11 cellular contexts compared by ENCODE assay signal in the genomic region with DNA sequence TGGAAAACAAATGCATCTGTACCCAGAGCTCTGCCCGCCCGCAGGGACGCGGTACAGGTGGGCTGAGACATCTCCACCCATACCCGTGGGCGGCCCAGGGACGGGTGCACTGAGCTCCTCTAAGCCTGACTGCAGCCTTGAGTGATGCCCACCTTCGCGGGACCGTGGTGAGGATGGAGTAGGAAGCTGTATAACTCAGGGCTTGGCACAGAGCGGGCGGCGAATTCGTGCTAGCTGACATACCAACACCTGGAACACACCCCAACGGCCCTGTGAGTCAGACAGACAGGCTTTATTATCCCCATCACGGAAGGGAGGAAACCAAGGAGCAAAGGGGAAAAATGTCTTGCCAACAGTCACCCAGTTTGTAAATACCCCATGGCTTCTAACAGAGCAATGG.
"Had no signal": no experiment of that assay in that cellular context is flagged by ENCODE, and none has a peak within 500 bp of the region (broad histone marks: within the 10 kb centered on the region; RNA-seq: fewer than 3 reads in every experiment).

No MANE protein-coding gene starts in this region.

- DNase-seq: activated naive CD4-positive, alpha-beta T cell treated with Interleukin-2 at 50 U/mL for 16 hours; activated T-cell treated with anti-CD3 and anti-CD28 coated beads for 4 hours; anterior cingulate cortex; brain microvascular endothelial cell; cerebellar nuclear complex; naive thymus-derived CD4-positive, alpha-beta T cell; pancreas had no signal

- H3K4me1 Mint-ChIP-seq: naive thymus-derived CD4-positive, alpha-beta T cell; stimulated activated memory B cell treated with anti-CD40 and anti-IgM and Interleukin-4, amounts not matched to agents 10 μg/mL and 1 μg/mL and 100 μg/mL, for 72 hours had no signal

- H3K27ac ChIP-seq: brain microvascular endothelial cell, foreskin keratinocyte, pancreas had no signal

- H3K36me3 ChIP-seq: brain microvascular endothelial cell, pancreas had no signal

- H3K4me3 Mint-ChIP-seq: activated T-helper 17 cell treated with anti-CD3 and anti-CD28 coated beads, Interleukin-2, amount 50 U/mL, for 72 hours; naive thymus-derived CD4-positive, alpha-beta T cell; stimulated activated memory B cell treated with anti-CD40 and anti-IgM and Interleukin-4, amounts not matched to agents 10 μg/mL and 1 μg/mL and 100 μg/mL, for 72 hours had no signal

- H3K27me3 Mint-ChIP-seq: activated T-helper 17 cell treated with anti-CD3 and anti-CD28 coated beads, Interleukin-2, amount 50 U/mL, for 72 hours; naive thymus-derived CD4-positive, alpha-beta T cell; stimulated activated memory B cell treated with anti-CD40 and anti-IgM and Interleukin-4, amounts not matched to agents 10 μg/mL and 1 μg/mL and 100 μg/mL, for 72 hours had no signal

- H3K4me3 ChIP-seq: pancreas, tibial nerve had no signal

- H3K27ac Mint-ChIP-seq: stimulated activated memory B cell treated with anti-CD40 and anti-IgM and Interleukin-4, amounts not matched to agents 10 μg/mL and 1 μg/mL and 100 μg/mL, for 72 hours had no signal

- H3K27me3 ChIP-seq: brain microvascular endothelial cell, foreskin keratinocyte, pancreas, tibial nerve had no signal

- H3K4me1 ChIP-seq: foreskin keratinocyte had no signal

- ATAC-seq: activated T-helper 17 cell treated with anti-CD3 and anti-CD28 coated beads, Interleukin-2, amount 50 U/mL, for 72 hours; foreskin keratinocyte; stimulated activated memory B cell treated with anti-CD40 and anti-IgM and Interleukin-4, amounts not matched to agents 10 μg/mL and 1 μg/mL and 100 μg/mL, for 72 hours had no signal

- H3K9me3 Mint-ChIP-seq: activated T-helper 17 cell treated with anti-CD3 and anti-CD28 coated beads, Interleukin-2, amount 50 U/mL, for 72 hours; naive thymus-derived CD4-positive, alpha-beta T cell; stimulated activated memory B cell treated with anti-CD40 and anti-IgM and Interleukin-4, amounts not matched to agents 10 μg/mL and 1 μg/mL and 100 μg/mL, for 72 hours had no signal

- H3K9me3 ChIP-seq: pancreas, tibial nerve had no signal

- H3K36me3 Mint-ChIP-seq: stimulated activated memory B cell treated with anti-CD40 and anti-IgM and Interleukin-4, amounts not matched to agents 10 μg/mL and 1 μg/mL and 100 μg/mL, for 72 hours had no signal
